In the genomic region with DNA sequence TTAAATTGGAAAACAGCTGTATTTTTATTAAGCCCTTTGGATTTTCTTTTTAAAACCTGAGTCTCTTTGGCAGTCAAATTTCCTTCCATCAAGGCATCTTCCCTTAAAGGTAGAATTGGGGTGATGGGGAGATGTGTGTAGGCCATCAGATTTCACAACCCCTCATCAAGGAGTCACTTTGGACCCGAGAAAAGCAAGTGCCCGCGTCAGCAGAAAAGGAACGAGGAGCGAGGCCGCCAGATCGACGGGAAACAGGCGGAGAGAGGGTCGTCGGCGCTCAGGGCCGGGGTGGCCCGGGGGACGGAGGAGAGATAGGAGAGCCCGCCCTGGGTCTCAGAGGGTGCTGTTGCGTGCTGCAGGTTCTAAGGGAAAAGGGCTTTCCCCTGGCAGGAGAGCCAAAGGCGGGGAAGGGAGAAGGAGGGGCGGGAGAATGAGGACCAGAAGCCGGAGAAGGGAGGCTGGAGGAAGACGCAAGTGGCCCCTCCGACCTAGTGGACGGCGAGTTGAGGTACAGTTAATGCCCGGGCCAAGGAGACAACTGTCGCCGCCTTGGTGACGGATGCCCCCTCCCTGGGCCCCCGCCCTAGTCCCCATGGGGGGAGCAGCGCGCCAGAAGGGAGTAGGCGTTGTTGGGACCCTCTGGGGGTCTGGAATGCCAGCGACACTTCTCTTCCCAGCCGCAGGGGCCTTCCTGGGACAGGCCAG, we compare ENCODE assay signal across 14 cellular contexts. TPM values are rescaled to one million over a fixed set of nuclear protein-coding genes. Genes with fewer than 3 reads are reported as not detected.
DNase-seq lines count a peak whose midpoint lies in the region; ATAC-seq and TF ChIP-seq lines count a peak whose summit lies in the region.
"Had no signal": no experiment of that assay in that cellular context is flagged by ENCODE, and none has a peak within 500 bp of the region (broad histone marks: within the 10 kb centered on the region; RNA-seq: fewer than 3 reads in every experiment).

No MANE protein-coding gene starts in this region.

- H4K5ac ChIP-seq in H9 (ENCODE audit: insufficient read length, low read depth, low read length), result no peak overlapping the region

- H3K27ac ChIP-seq in H9 (ENCODE audit: insufficient read length, low read depth, low read length), result no peak overlapping the region
- H3K27ac ChIP-seq in iPS-18a (ENCODE audit: low read length), result no peak overlapping the region
- H3K27ac ChIP-seq in trophoblast cell (ENCODE audit: low read depth, low read length), result no peak overlapping the region

- no peaks in the 10 kb centered on the region for H3K9me3 Mint-ChIP-seq in T-helper 1 cell treated with Interleukin-12 subunit alpha and Interleukin-12 subunit beta and Interleukin-4 antibody, amounts not matched to agents 30 μg/mL and 1 μg/mL, for 36 hours
- peaks cover 0 to 24% of the 10 kb centered on the region in 2 experiments; a peak in 4 of 5 replicates for H3K9me3 Mint-ChIP-seq in H9

- no peak overlapping the region for H2AFZ ChIP-seq in H9 (ENCODE audit: low read length)
- H2AFZ ChIP-seq in trophoblast cell (ENCODE audit: insufficient read depth, low read length, poor library complexity), result peak overlapping the region; percentile 18

- WGBS in H9 (ENCODE audit: extremely low coverage, insufficient read length, low lambda C conversion rate), result no CpG with 5 or more reads among the region's 34 CpGs
- no CpG with 5 or more reads among the region's 34 CpGs for WGBS in trophoblast cell (ENCODE audit: extremely low coverage, insufficient coverage, insufficient read length)

- H3K23ac ChIP-seq in H9 (ENCODE audit: insufficient read length, low read depth, low read length) (no peak overlapping the region), trophoblast cell (ENCODE audit: low read length) (no peak overlapping the region)

- DNase-seq in T-helper 1 cell, result no peak
- peak; percentile 49 for DNase-seq in H9
- DNase-seq in trophoblast cell, result no peak
- DNase-seq in left lobe of liver (ENCODE audit: low spot score), result no peak
- DNase-seq: activated gamma-delta T cell; Caco-2; effector CD8-positive, alpha-beta T cell; foreskin melanocyte; NCI-H2081 treated with DMSO at 0.1 percent for 48 hours; SHP77 treated with DMSO at 0.1 percent for 48 hours had no signal

- H3K9ac ChIP-seq in H9 (ENCODE audit: extremely low read depth, insufficient read length, low read length) (no peak overlapping the region), iPS-18a (ENCODE audit: low read length) (no peak overlapping the region), trophoblast cell (ENCODE audit: low read length) (no peak overlapping the region)

- H3K4ac ChIP-seq in H9 (ENCODE audit: low read depth, low read length) (no peak overlapping the region), trophoblast cell (ENCODE audit: low read depth, low read length) (no peak overlapping the region)

- H3K79me1 ChIP-seq in H9 (ENCODE audit: insufficient read depth, low read depth, low read length, poor library complexity, severe bottlenecking) (no peaks in the 10 kb centered on the region), trophoblast cell (ENCODE audit: low read length) (peaks cover 7% of the 10 kb centered on the region)

- H3K23me2 ChIP-seq in H9 (ENCODE audit: insufficient read length, low read depth, low read length, poor library complexity, severe bottlenecking), result no peaks in the 10 kb centered on the region

- H4K91ac ChIP-seq in H9 (ENCODE audit: insufficient read length, low read depth, low read length) (no peak overlapping the region), trophoblast cell (ENCODE audit: low read depth, low read length) (no peak overlapping the region)

- peak overlapping the region; percentile 2 for H3K4me3 Mint-ChIP-seq in T-helper 1 cell treated with Interleukin-12 subunit alpha and Interleukin-12 subunit beta and Interleukin-4 antibody, amounts not matched to agents 30 μg/mL and 1 μg/mL, for 36 hours
- peak overlapping the region in 1 of 2 experiments; percentile 60; a peak in 4 of 5 replicates for H3K4me3 Mint-ChIP-seq in H9

- H2BK12ac ChIP-seq in H9 (ENCODE audit: insufficient read length, low read depth, low read length) (no peak overlapping the region), trophoblast cell (ENCODE audit: low read length) (no peak overlapping the region)

- no peaks in the 10 kb centered on the region for H3K79me2 ChIP-seq in H9 (ENCODE audit: insufficient read depth, low read length)
- H3K79me2 ChIP-seq in trophoblast cell (ENCODE audit: control insufficient read depth, insufficient read depth, low read length, poor library complexity), result no peaks in the 10 kb centered on the region

- peaks cover 7% of the 10 kb centered on the region for H3K36me3 Mint-ChIP-seq in T-helper 1 cell treated with Interleukin-12 subunit alpha and Interleukin-12 subunit beta and Interleukin-4 antibody, amounts not matched to agents 30 μg/mL and 1 μg/mL, for 36 hours (ENCODE audit: low read depth)
- H3K36me3 Mint-ChIP-seq in H9 (ENCODE audit: insufficient read depth in 1 of 3, low read depth in 3 of 3), result no peaks in the 10 kb centered on the region; a peak in 1 of 7 replicates

- H2BK5ac ChIP-seq in H9 (ENCODE audit: insufficient read length, low read length) (no peak overlapping the region), trophoblast cell (ENCODE audit: low read depth, low read length, poor library complexity) (no peak overlapping the region)

- peak overlapping the region; percentile 22 for H3K27ac Mint-ChIP-seq in T-helper 1 cell treated with Interleukin-12 subunit alpha and Interleukin-12 subunit beta and Interleukin-4 antibody, amounts not matched to agents 30 μg/mL and 1 μg/mL, for 36 hours
- no peak overlapping the region for H3K27ac Mint-ChIP-seq in H9

- H3K9me3 ChIP-seq in H9 (ENCODE audit: control insufficient read depth, low read depth, low read length) (no peaks in the 10 kb centered on the region), iPS-18a (ENCODE audit: control insufficient read depth, low read depth, low read length) (no peaks in the 10 kb centered on the region), trophoblast cell (ENCODE audit: insufficient read depth, low read depth, low read length) (peaks cover 6% of the 10 kb centered on the region)
- H3K9me3 ChIP-seq: Caco-2 had no signal

- H3K14ac ChIP-seq in H9 (ENCODE audit: insufficient read depth, low read length) (no peak overlapping the region), trophoblast cell (ENCODE audit: low read length) (no peak overlapping the region)

- H3K36me3 ChIP-seq in iPS-18a (ENCODE audit: control insufficient read depth, low read depth, low read length) (no peaks in the 10 kb centered on the region), trophoblast cell (ENCODE audit: control insufficient read depth in 1 of 2, insufficient read depth in 2 of 2, low read length in 2 of 2) (no peaks in the 10 kb centered on the region)

- peaks cover 45% of the 10 kb centered on the region for H3K4me1 Mint-ChIP-seq in T-helper 1 cell treated with Interleukin-12 subunit alpha and Interleukin-12 subunit beta and Interleukin-4 antibody, amounts not matched to agents 30 μg/mL and 1 μg/mL, for 36 hours (ENCODE audit: low read depth)
- peaks cover 38 to 74% of the 10 kb centered on the region in 2 experiments for H3K4me1 Mint-ChIP-seq in H9

- no peak overlapping the region for H3K56ac ChIP-seq in H9 (ENCODE audit: insufficient read length, low read depth, low read length)

- no peak overlapping the region for H2BK20ac ChIP-seq in H9 (ENCODE audit: low read depth, low read length, poor library complexity, severe bottlenecking)

- peaks cover 99% of the 10 kb centered on the region for H3K27me3 Mint-ChIP-seq in T-helper 1 cell treated with Interleukin-12 subunit alpha and Interleukin-12 subunit beta and Interleukin-4 antibody, amounts not matched to agents 30 μg/mL and 1 μg/mL, for 36 hours (ENCODE audit: low read depth)
- peaks cover 100% of the 10 kb centered on the region for H3K27me3 Mint-ChIP-seq in H9 (ENCODE audit: low read depth)

- peaks cover under 1% of the 10 kb centered on the region; the same call in 1 of the 2 replicates for H3K4me1 ChIP-seq in H9 (ENCODE audit: insufficient read depth, low read length)
- H3K4me1 ChIP-seq in iPS-18a (ENCODE audit: control insufficient read depth, low read depth, low read length), result peaks cover 40% of the 10 kb centered on the region
- peaks cover 17 to 32% of the 10 kb centered on the region in 2 experiments for H3K4me1 ChIP-seq in trophoblast cell (ENCODE audit: control insufficient read depth in 1 of 2, insufficient read depth in 2 of 2, low read length in 2 of 2)

- H3K27me3 ChIP-seq in H9 (ENCODE audit: insufficient read depth, low read length) (peaks cover 100% of the 10 kb centered on the region), iPS-18a (ENCODE audit: control insufficient read depth, insufficient read depth, low read length) (peaks cover 100% of the 10 kb centered on the region), trophoblast cell (ENCODE audit: insufficient read depth, low read length) (peaks cover 76% of the 10 kb centered on the region)

- H3K18ac ChIP-seq in H9 (ENCODE audit: insufficient read length, low read depth, low read length), result no peak overlapping the region
- no peak overlapping the region for H3K18ac ChIP-seq in trophoblast cell (ENCODE audit: low read length)

- no peak overlapping the region for H3T11ph ChIP-seq in H9 (ENCODE audit: low read length)

- H2AK5ac ChIP-seq in H9 (ENCODE audit: insufficient read length, low read length) (no peak overlapping the region), trophoblast cell (ENCODE audit: low read length) (no peak overlapping the region)

- H4K8ac ChIP-seq in H9 (replicated peaks; ENCODE audit: insufficient read length, low read depth, low read length) (no peak overlapping the region), trophoblast cell (ENCODE audit: low read depth, low read length) (no peak overlapping the region)

- H3K4me2 ChIP-seq in H9 (ENCODE audit: insufficient read depth, insufficient read length, low read length), result peak overlapping the region; percentile 3
- peak overlapping the region; percentile 48 for H3K4me2 ChIP-seq in trophoblast cell (ENCODE audit: low read length)

- H4K12ac ChIP-seq in trophoblast cell (ENCODE audit: low read depth, low read length), result no peak overlapping the region

- H2BK120ac ChIP-seq in H9 (ENCODE audit: low read depth, low read length, poor library complexity, severe bottlenecking), result no peak overlapping the region
- no peak overlapping the region for H2BK120ac ChIP-seq in trophoblast cell (ENCODE audit: insufficient read depth, low read length, poor library complexity)

- H4K20me1 ChIP-seq in H9 (ENCODE audit: control insufficient read depth, insufficient read depth, insufficient read length), result no peaks in the 10 kb centered on the region

- no peak overlapping the region for H2BK15ac ChIP-seq in H9 (ENCODE audit: low read depth, low read length)

- H3K4me3 ChIP-seq in iPS-18a (ENCODE audit: low read length) (peak overlapping the region; percentile 9), trophoblast cell (ENCODE audit: low read depth, low read length) (no peak overlapping the region)

- no peak for ATAC-seq in GM18873 (IDR thresholded peaks at IDR 0.05; ENCODE audit: low FRiP score, unreplicated experiment)
- ATAC-seq in GM19395 (IDR thresholded peaks at IDR 0.05; ENCODE audit: unreplicated experiment), result no peak
- ATAC-seq in left lobe of liver, result no peak

- TF ChIP-seq CTCF in H9 (conservative IDR thresholded peaks at IDR 0.05), result no peak

RNA-seq across cellular contexts. Expression of gene GATA3, which starts 11.5 kb away (rescaled TPM):
- total RNA-seq in H9 (2021) (0.31 TPM in 2 replicates), left lobe of liver (0.88 TPM)
- polyA plus RNA-seq in trophoblast cell (2013), result 366 and 392 TPM in 2 replicates
